10 cellular contexts compared by ENCODE assay signal in the genomic region with DNA sequence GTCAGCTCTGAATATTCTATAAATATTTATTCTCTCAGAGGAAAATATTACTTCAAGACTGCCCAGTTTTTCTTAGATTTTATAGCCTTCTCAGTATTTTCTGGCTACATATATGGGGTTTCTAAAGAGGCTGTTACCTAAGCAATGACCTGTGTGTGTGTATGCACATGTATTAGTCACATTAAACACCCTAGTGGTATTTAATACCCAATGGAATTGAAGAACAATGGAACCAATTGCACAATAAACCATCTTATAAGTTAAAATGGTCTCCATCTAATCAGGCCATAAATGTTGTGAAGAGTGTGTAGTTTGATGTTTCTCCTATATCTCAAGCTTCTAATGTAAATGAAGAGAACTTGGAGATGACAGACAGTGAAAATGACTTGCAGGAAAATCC.
"Had no signal": no experiment of that assay in that cellular context is flagged by ENCODE, and none has a peak within 500 bp of the region (broad histone marks: within the 10 kb centered on the region; RNA-seq: fewer than 3 reads in every experiment).

No MANE protein-coding gene starts in this region.

- H3K4me1 ChIP-seq: HAP-1 had no signal

- DNase-seq: GM23248, GOT3, H7, H9, HCEC 1CT, HFFc6 had no signal

- H3K27ac ChIP-seq: GM23248 had no signal

- FAIRE-seq: H1, H54 had no signal

- H3K4me3 ChIP-seq: GM23248, GM23338, HAP-1 had no signal

- H3K9ac ChIP-seq: GM23248 had no signal

- H3K4me2 ChIP-seq: GM23338 had no signal

- H3K36me3 ChIP-seq: HAP-1 had no signal
